In genomic region chr17:58002154-58002553, GRCh38 we compare ENCODE assay signal across 14 cellular contexts. TPM values are rescaled to one million over a fixed set of nuclear protein-coding genes. Genes with fewer than 3 reads are reported as not detected.
DNase-seq lines count a peak whose midpoint lies in the region; ATAC-seq and TF ChIP-seq lines count a peak whose summit lies in the region.
"Had no signal": no experiment of that assay in that cellular context is flagged by ENCODE, and none has a peak within 500 bp of the region (broad histone marks: within the 10 kb centered on the region; RNA-seq: fewer than 3 reads in every experiment).

No MANE protein-coding gene starts in this region.

- H4K20me1 ChIP-seq in BLaER1 treated with 17β-estradiol and CSF1 and Interleukin-3, amounts not matched to agents 10 nM and 100 nM = peaks cover 80 to 96% (median 91%) of the 10 kb centered on the region in 11 experiments

- TF ChIP-seq CTCF in HEK293 (tag by site-specific recombination; IDR thresholded peaks at IDR 0.05) (no peak), WTC11 (IDR thresholded peaks at IDR 0.05) (no peak)

- H3K9me3 Mint-ChIP-seq in WTC11 (no peaks in the 10 kb centered on the region), memory B cell (no peaks in the 10 kb centered on the region)
- H3K9me3 Mint-ChIP-seq: activated B cell treated with CpG ODN at 0.5 μM for 24 hours, nephron had no signal

- H3K4me3 Mint-ChIP-seq in WTC11 (no peak overlapping the region), memory B cell (no peak overlapping the region)
- H3K4me3 Mint-ChIP-seq: activated B cell treated with CpG ODN at 0.5 μM for 24 hours had no signal

- H3K4me3 ChIP-seq in BLaER1 treated with 17β-estradiol and CSF1 and Interleukin-3, amounts not matched to agents 10 nM and 100 nM = peak overlapping the region in 2 of 10 experiments; percentile 3 to 95; a peak in 3 of 20 replicates
- H3K4me3 ChIP-seq in HEK293 (ENCODE audit: low read depth, low read length) = no peak overlapping the region
- H3K4me3 ChIP-seq: sigmoid colon had no signal

- H3K27ac ChIP-seq in BLaER1 treated with 17β-estradiol and CSF1 and Interleukin-3, amounts not matched to agents 10 nM and 100 nM = no peak overlapping the region
- H3K27ac ChIP-seq in HEK293 (ENCODE audit: extremely low read depth, low read depth, low read length) = peak overlapping the region; percentile 24; the same call in 1 of the 2 replicates

- POLR2A ChIA-PET in HEK293 (lab: Yijun Ruan, JAX) (interaction anchor here (0.6 to 3.7 kb wide), 3 partner anchors 13 to 81 kb away, joined by 3 to 22 read pairs (median 8); partner anchors contain the start of genes DYNLL2 and VEZF1), WTC11 (lab: Charles Lee) (no interaction called here)

- peaks cover 40% of the 10 kb centered on the region for H3K4me1 Mint-ChIP-seq in WTC11
- H3K4me1 Mint-ChIP-seq in memory B cell = peaks cover 34% of the 10 kb centered on the region

- CTCF ChIA-PET in HEK293 (lab: Yijun Ruan, JAX) = interaction anchor here (0.6 to 15.7 kb wide), 9 partner anchors 17 to 146 kb away, joined by 3 to 434 read pairs (median 4); partner anchors contain the start of gene MRPS23
- CTCF ChIA-PET in WTC11 (lab: Charles Lee) = interaction anchor here (11.1 kb wide), 1 partner anchor 144 kb away, joined by 207 read pairs; no protein-coding TSS in a partner anchor

- H3K9ac ChIP-seq in BLaER1 treated with 17β-estradiol and CSF1 and Interleukin-3, amounts not matched to agents 10 nM and 100 nM = peak overlapping the region in 7 of 11 experiments; percentile 17 to 98 (median 42); a peak in 12 of 22 replicates

- peak overlapping the region in 9 of 11 experiments; percentile 67 to 93 (median 87); a peak in 19 of 22 replicates for H3K4me2 ChIP-seq in BLaER1 treated with 17β-estradiol and CSF1 and Interleukin-3, amounts not matched to agents 10 nM and 100 nM

- H3K27ac Mint-ChIP-seq in WTC11 = peak overlapping the region; percentile 90
- H3K27ac Mint-ChIP-seq in memory B cell = peak overlapping the region; percentile 14
- H3K27ac Mint-ChIP-seq: nephron had no signal

- H3K27me3 Mint-ChIP-seq in WTC11 (ENCODE audit: low read depth) (no peaks in the 10 kb centered on the region), memory B cell (no peaks in the 10 kb centered on the region)

- DNase-seq in WTC11 (ENCODE audit: low spot score) (no peak), memory B cell (ENCODE audit: low spot score in 2 of 2) (no peak), dedifferentiated amniotic fluid mesenchymal stem cell (ENCODE audit: extremely low spot score) (no peak), NCI-H82 (lab: John Stamatoyannopoulos, UW) (no peak), NCI-H2029 treated with DMSO at 0.1 percent for 48 hours (lab: John Stamatoyannopoulos, UW) (no peak)
- DNase-seq: activated B cell treated with CpG ODN at 0.5 μM for 24 hours; central memory CD4-positive, alpha-beta T cell; GOT3; left colon; NCI-H2081 treated with DMSO at 0.1 percent for 48 hours; sigmoid colon had no signal

- peaks cover 61 to 91% (median 85%) of the 10 kb centered on the region in 11 experiments for H3K36me3 ChIP-seq in BLaER1 treated with 17β-estradiol and CSF1 and Interleukin-3, amounts not matched to agents 10 nM and 100 nM
- H3K36me3 ChIP-seq in HEK293 (ENCODE audit: control insufficient read depth in 2 of 2, insufficient read depth in 1 of 2, low read length in 2 of 2) = peaks cover 68 to 90% of the 10 kb centered on the region in 2 experiments

- peaks cover 67% of the 10 kb centered on the region for H3K36me3 Mint-ChIP-seq in WTC11
- H3K36me3 Mint-ChIP-seq in memory B cell = peaks cover 25% of the 10 kb centered on the region

- peaks cover 38 to 66% (median 44%) of the 10 kb centered on the region in 10 experiments for H3K4me1 ChIP-seq in BLaER1 treated with 17β-estradiol and CSF1 and Interleukin-3, amounts not matched to agents 10 nM and 100 nM
- H3K4me1 ChIP-seq in HEK293 (ENCODE audit: control insufficient read depth, insufficient read depth, low read length) = peaks cover 22% of the 10 kb centered on the region

- no peaks in the 10 kb centered on the region for H3K9me3 ChIP-seq in BLaER1 treated with 17β-estradiol and CSF1 and Interleukin-3, amounts not matched to agents 10 nM and 100 nM (replicated peaks in 1 of 11)
- no peaks in the 10 kb centered on the region for H3K9me3 ChIP-seq in HEK293 (ENCODE audit: control insufficient read depth, insufficient read depth, low read depth, low read length)
- H3K9me3 ChIP-seq: sigmoid colon had no signal

- no peak for ATAC-seq in WTC11
- no peak for ATAC-seq in memory B cell (ENCODE audit: low read depth)
- ATAC-seq: left colon had no signal

- H3K27me3 ChIP-seq in BLaER1 treated with 17β-estradiol and CSF1 and Interleukin-3, amounts not matched to agents 10 nM and 100 nM = no peaks in the 10 kb centered on the region
- H3K27me3 ChIP-seq: sigmoid colon had no signal

TF ChIP-seq in HEK293, 187 proteins besides CTCF, POLR2A, EP300 and RAD21:
- 0 out of 2 replicates have a peak, but pooled peaks have one; percentile 48 for TF ChIP-seq IKZF3 (tag by site-specific recombination; IDR thresholded peaks at IDR 0.05)
- TF ChIP-seq, protein P1, sequence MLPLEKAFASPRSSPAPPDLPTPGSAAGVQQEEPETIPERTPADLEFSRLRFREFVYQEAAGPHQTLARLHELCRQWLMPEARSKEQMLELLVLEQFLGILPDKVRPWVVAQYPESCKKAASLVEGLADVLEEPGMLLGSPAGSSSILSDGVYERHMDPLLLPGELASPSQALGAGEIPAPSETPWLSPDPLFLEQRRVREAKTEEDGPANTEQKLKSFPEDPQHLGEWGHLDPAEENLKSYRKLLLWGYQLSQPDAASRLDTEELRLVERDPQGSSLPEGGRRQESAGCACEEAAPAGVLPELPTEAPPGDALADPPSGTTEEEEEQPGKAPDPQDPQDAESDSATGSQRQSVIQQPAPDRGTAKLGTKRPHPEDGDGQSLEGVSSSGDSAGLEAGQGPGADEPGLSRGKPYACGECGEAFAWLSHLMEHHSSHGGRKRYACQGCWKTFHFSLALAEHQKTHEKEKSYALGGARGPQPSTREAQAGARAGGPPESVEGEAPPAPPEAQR (tag by site-specific recombination; IDR thresholded peaks at IDR 0.05) = no peak

TF ChIP-seq in WTC11, 78 proteins besides CTCF, POLR2A, EP300 and RAD21:
- TF ChIP-seq, protein P2, sequence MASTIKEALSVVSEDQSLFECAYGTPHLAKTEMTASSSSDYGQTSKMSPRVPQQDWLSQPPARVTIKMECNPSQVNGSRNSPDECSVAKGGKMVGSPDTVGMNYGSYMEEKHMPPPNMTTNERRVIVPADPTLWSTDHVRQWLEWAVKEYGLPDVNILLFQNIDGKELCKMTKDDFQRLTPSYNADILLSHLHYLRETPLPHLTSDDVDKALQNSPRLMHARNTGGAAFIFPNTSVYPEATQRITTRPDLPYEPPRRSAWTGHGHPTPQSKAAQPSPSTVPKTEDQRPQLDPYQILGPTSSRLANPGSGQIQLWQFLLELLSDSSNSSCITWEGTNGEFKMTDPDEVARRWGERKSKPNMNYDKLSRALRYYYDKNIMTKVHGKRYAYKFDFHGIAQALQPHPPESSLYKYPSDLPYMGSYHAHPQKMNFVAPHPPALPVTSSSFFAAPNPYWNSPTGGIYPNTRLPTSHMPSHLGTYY (CRISPR knock-in tag; IDR thresholded peaks at IDR 0.05) = 0 out of 2 replicates have a peak, but pooled peaks have one; percentile 2
- peak; percentile 64; the same call in 1 of the 2 replicates for TF ChIP-seq ZNF416 (CRISPR knock-in tag; IDR thresholded peaks at IDR 0.05)
- 0 out of 2 replicates have a peak, but pooled peaks have one; percentile 38 for TF ChIP-seq ZNF425 (CRISPR knock-in tag; conservative IDR thresholded peaks at IDR 0.05)
- TF ChIP-seq, protein P3, sequence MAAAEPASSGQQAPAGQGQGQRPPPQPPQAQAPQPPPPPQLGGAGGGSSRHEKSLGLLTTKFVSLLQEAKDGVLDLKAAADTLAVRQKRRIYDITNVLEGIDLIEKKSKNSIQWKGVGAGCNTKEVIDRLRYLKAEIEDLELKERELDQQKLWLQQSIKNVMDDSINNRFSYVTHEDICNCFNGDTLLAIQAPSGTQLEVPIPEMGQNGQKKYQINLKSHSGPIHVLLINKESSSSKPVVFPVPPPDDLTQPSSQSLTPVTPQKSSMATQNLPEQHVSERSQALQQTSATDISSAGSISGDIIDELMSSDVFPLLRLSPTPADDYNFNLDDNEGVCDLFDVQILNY (CRISPR knock-in tag; IDR thresholded peaks at IDR 0.05) = no peak
- no peak for TF ChIP-seq CREM (CRISPR knock-in tag; IDR thresholded peaks at IDR 0.05)

RNA-seq across cellular contexts. Expression of gene SRSF1, which starts 4.9 kb away (rescaled TPM):
- 349 to 387 TPM (median 366 TPM) in 3 replicates for total RNA-seq in WTC11 (2021)

RNA-seq across cellular contexts. Expression of gene VEZF1, which starts 14.1 kb away (rescaled TPM):
- 43.1 to 43.8 TPM (median 43.3 TPM) in 3 replicates for total RNA-seq in WTC11 (2021)

RNA-seq across cellular contexts. Expression of gene CUEDC1, which starts 46.9 kb away (rescaled TPM):
- total RNA-seq in WTC11 (2021) = 6.5 to 12.2 TPM (median 9.4 TPM) in 3 replicates
- total RNA-seq: activated B cell treated with CpG ODN at 0.5 μM for 24 hours had no signal
